In genomic region chr16:27289669-27290068, GRCh38 we compare ENCODE assay signal across 25 cellular contexts. TPM values are rescaled to one million over a fixed set of nuclear protein-coding genes. Genes with fewer than 3 reads are reported as not detected.
DNase-seq lines count a peak whose midpoint lies in the region; ATAC-seq and TF ChIP-seq lines count a peak whose summit lies in the region.
"Had no signal": no experiment of that assay in that cellular context is flagged by ENCODE, and none has a peak within 500 bp of the region (broad histone marks: within the 10 kb centered on the region; RNA-seq: fewer than 3 reads in every experiment).

No MANE protein-coding gene starts in this region.

- WGBS in tibial nerve, 2 donors = 80% methylated on average over 6 of the region's 6 CpGs

- CTCF ChIA-PET in activated CD8-positive, alpha-beta T cell treated with anti-CD3 and anti-CD28 coated beads for 36 hours (lab: Charles Lee) = interaction anchor here (0.9 to 1.9 kb wide), 3 partner anchors 20 to 55 kb away, joined by 3 to 4 read pairs (median 3); no protein-coding TSS in a partner anchor
- CTCF ChIA-PET in activated CD8-positive, alpha-beta T cell treated with anti-CD3 and anti-CD28 coated beads, Interleukin-2, amount 10 ng/mL, durations not matched to agents 7 days and 5 days (lab: Charles Lee) = interaction anchor here (1.6 kb wide), 1 partner anchor 9 kb away, joined by 4 read pairs; no protein-coding TSS in a partner anchor
- CTCF ChIA-PET in CD4-positive, alpha-beta T cell (lab: Charles Lee) = interaction anchor here (0.8 kb wide), 1 partner anchor 59 kb away, joined by 3 read pairs; no protein-coding TSS in a partner anchor

- no peak for DNase-seq in activated CD8-positive, alpha-beta T cell treated with anti-CD3 and anti-CD28 coated beads for 36 hours
- DNase-seq in activated CD8-positive, alpha-beta T cell treated with anti-CD3 and anti-CD28 coated beads, Interleukin-2, amount 10 ng/mL, durations not matched to agents 7 days and 5 days = no peak
- DNase-seq in CD4-positive, alpha-beta T cell = no peak
- no peak for DNase-seq in T-helper 2 cell treated with Interferon-gamma antibody and Interleukin-4, amounts not matched to agents 5 μg/mL and 100 μg/mL, for 36 hours (ENCODE audit: low spot score)
- DNase-seq in islet precursor cell (peak; percentile 7), inferior parietal cortex (ENCODE audit: extremely low spot score) (no peak), tibial nerve (ENCODE audit: low spot score in 2 of 2) (no peak)
- DNase-seq in central memory CD4-positive, alpha-beta T cell = no peak
- DNase-seq: BE2C; Calu3; colonic mucosa; esophagus squamous epithelium; HCEC 1CT; kidney; MG63; NCI-H1417; NCI-H2081 treated with DMSO at 0.1 percent for 48 hours; NCI-H446; psoas muscle; SHP77; stimulated activated naive CD4-positive, alpha-beta T cell treated with Interleukin-2 at 50 U/mL for 16 hours; SW 1271 had no signal

- H3K27ac Mint-ChIP-seq in activated CD8-positive, alpha-beta T cell treated with anti-CD3 and anti-CD28 coated beads for 36 hours = peak overlapping the region; percentile 17
- no peak overlapping the region for H3K27ac Mint-ChIP-seq in activated CD8-positive, alpha-beta T cell treated with anti-CD3 and anti-CD28 coated beads, Interleukin-2, amount 10 ng/mL, durations not matched to agents 7 days and 5 days
- peak overlapping the region; percentile 79 for H3K27ac Mint-ChIP-seq in CD4-positive, alpha-beta T cell
- H3K27ac Mint-ChIP-seq in T-helper 2 cell treated with Interferon-gamma antibody and Interleukin-4, amounts not matched to agents 5 μg/mL and 100 μg/mL, for 36 hours = peak overlapping the region; percentile 81
- H3K27ac Mint-ChIP-seq: IgD-negative memory B cell had no signal

- ATAC-seq in activated CD8-positive, alpha-beta T cell treated with anti-CD3 and anti-CD28 coated beads for 36 hours = no peak
- ATAC-seq in activated CD8-positive, alpha-beta T cell treated with anti-CD3 and anti-CD28 coated beads, Interleukin-2, amount 10 ng/mL, durations not matched to agents 7 days and 5 days = no peak
- ATAC-seq in CD4-positive, alpha-beta T cell (ENCODE audit: poor library complexity) = peak; percentile 54
- ATAC-seq: gastroesophageal sphincter, psoas muscle had no signal

- no peak for TF ChIP-seq POLR2A in tibial nerve (IDR thresholded peaks at IDR 0.05)

- H3K36me3 Mint-ChIP-seq in activated CD8-positive, alpha-beta T cell treated with anti-CD3 and anti-CD28 coated beads for 36 hours (ENCODE audit: low read depth) = peaks cover 5% of the 10 kb centered on the region
- H3K36me3 Mint-ChIP-seq in activated CD8-positive, alpha-beta T cell treated with anti-CD3 and anti-CD28 coated beads, Interleukin-2, amount 10 ng/mL, durations not matched to agents 7 days and 5 days (ENCODE audit: low read depth) = no peaks in the 10 kb centered on the region
- no peaks in the 10 kb centered on the region for H3K36me3 Mint-ChIP-seq in CD4-positive, alpha-beta T cell (ENCODE audit: low read depth)
- H3K36me3 Mint-ChIP-seq in T-helper 2 cell treated with Interferon-gamma antibody and Interleukin-4, amounts not matched to agents 5 μg/mL and 100 μg/mL, for 36 hours (ENCODE audit: low read depth) = peaks cover 50% of the 10 kb centered on the region
- H3K36me3 Mint-ChIP-seq: IgD-negative memory B cell had no signal

- no peak for TF ChIP-seq CTCF in activated CD8-positive, alpha-beta T cell treated with anti-CD3 and anti-CD28 coated beads for 36 hours (IDR thresholded peaks at IDR 0.05)
- no peak for TF ChIP-seq CTCF in CD4-positive, alpha-beta T cell (IDR thresholded peaks at IDR 0.05)
- TF ChIP-seq CTCF in tibial nerve (IDR thresholded peaks at IDR 0.05) = no peak

- H3K4me1 Mint-ChIP-seq in activated CD8-positive, alpha-beta T cell treated with anti-CD3 and anti-CD28 coated beads for 36 hours (ENCODE audit: low read depth) = peaks cover 42% of the 10 kb centered on the region
- H3K4me1 Mint-ChIP-seq in activated CD8-positive, alpha-beta T cell treated with anti-CD3 and anti-CD28 coated beads, Interleukin-2, amount 10 ng/mL, durations not matched to agents 7 days and 5 days (ENCODE audit: low read depth) = peaks cover 38% of the 10 kb centered on the region
- H3K4me1 Mint-ChIP-seq in CD4-positive, alpha-beta T cell (ENCODE audit: low read depth) = peaks cover 52% of the 10 kb centered on the region
- H3K4me1 Mint-ChIP-seq in T-helper 2 cell treated with Interferon-gamma antibody and Interleukin-4, amounts not matched to agents 5 μg/mL and 100 μg/mL, for 36 hours (ENCODE audit: low read depth) = peaks cover 69% of the 10 kb centered on the region

- no peaks in the 10 kb centered on the region for H3K36me3 ChIP-seq in tibial nerve
- H3K36me3 ChIP-seq: BE2C, breast epithelium, colonic mucosa, esophagus squamous epithelium, gastroesophageal sphincter, MG63 had no signal

- no peak overlapping the region for H3K27ac ChIP-seq in CD4-positive, alpha-beta T cell (ENCODE audit: low read depth, low read length)
- no peak overlapping the region for H3K27ac ChIP-seq in tibial nerve
- H3K27ac ChIP-seq: colonic mucosa, psoas muscle had no signal

- H3K27me3 ChIP-seq in CD4-positive, alpha-beta T cell (ENCODE audit: control insufficient read depth, insufficient read depth, low read length) = no peaks in the 10 kb centered on the region
- H3K27me3 ChIP-seq in tibial nerve = no peaks in the 10 kb centered on the region
- H3K27me3 ChIP-seq: BE2C, breast epithelium, colonic mucosa, esophagus squamous epithelium, gastroesophageal sphincter, MG63 had no signal

- no peak overlapping the region for H3K4me3 ChIP-seq in tibial nerve
- H3K4me3 ChIP-seq: breast epithelium, colonic mucosa, esophagus squamous epithelium, gastroesophageal sphincter, MG63, psoas muscle had no signal

- intact Hi-C loops in activated CD8-positive, alpha-beta T cell treated with anti-CD3 and anti-CD28 coated beads for 36 hours (cut with micrococcal nuclease) = no loop called here
- intact Hi-C loops in CD4-positive, alpha-beta T cell (cut with DNase I, micrococcal nuclease) = loop anchor here in 1 of 2 experiments (1.0 kb wide), 1 partner anchor 15 kb away; no protein-coding TSS in a partner anchor

- H3K4me3 Mint-ChIP-seq in activated CD8-positive, alpha-beta T cell treated with anti-CD3 and anti-CD28 coated beads for 36 hours = no peak overlapping the region
- H3K4me3 Mint-ChIP-seq in activated CD8-positive, alpha-beta T cell treated with anti-CD3 and anti-CD28 coated beads, Interleukin-2, amount 10 ng/mL, durations not matched to agents 7 days and 5 days = no peak overlapping the region
- H3K4me3 Mint-ChIP-seq in CD4-positive, alpha-beta T cell = peak overlapping the region; percentile 26
- peak overlapping the region; percentile 64 for H3K4me3 Mint-ChIP-seq in T-helper 2 cell treated with Interferon-gamma antibody and Interleukin-4, amounts not matched to agents 5 μg/mL and 100 μg/mL, for 36 hours
- H3K4me3 Mint-ChIP-seq: IgD-negative memory B cell had no signal

- H3K27me3 Mint-ChIP-seq in activated CD8-positive, alpha-beta T cell treated with anti-CD3 and anti-CD28 coated beads for 36 hours = no peaks in the 10 kb centered on the region
- no peaks in the 10 kb centered on the region for H3K27me3 Mint-ChIP-seq in activated CD8-positive, alpha-beta T cell treated with anti-CD3 and anti-CD28 coated beads, Interleukin-2, amount 10 ng/mL, durations not matched to agents 7 days and 5 days (ENCODE audit: low read depth)
- no peaks in the 10 kb centered on the region for H3K27me3 Mint-ChIP-seq in CD4-positive, alpha-beta T cell
- H3K27me3 Mint-ChIP-seq in T-helper 2 cell treated with Interferon-gamma antibody and Interleukin-4, amounts not matched to agents 5 μg/mL and 100 μg/mL, for 36 hours (ENCODE audit: low read depth) = no peaks in the 10 kb centered on the region
- H3K27me3 Mint-ChIP-seq: IgD-negative memory B cell had no signal

- no peaks in the 10 kb centered on the region for H3K9me3 ChIP-seq in CD4-positive, alpha-beta T cell (ENCODE audit: control insufficient read depth, low read length)
- H3K9me3 ChIP-seq in tibial nerve = no peaks in the 10 kb centered on the region
- H3K9me3 ChIP-seq: BE2C, breast epithelium, colonic mucosa, esophagus squamous epithelium, gastroesophageal sphincter, psoas muscle had no signal

- TF ChIP-seq EP300 in tibial nerve (IDR thresholded peaks at IDR 0.05) = no peak

- H3K4me1 ChIP-seq in tibial nerve = no peaks in the 10 kb centered on the region
- H3K4me1 ChIP-seq: BE2C, breast epithelium, colonic mucosa, psoas muscle had no signal

- POLR2A ChIA-PET in activated CD8-positive, alpha-beta T cell treated with anti-CD3 and anti-CD28 coated beads for 36 hours (lab: Charles Lee) = interaction anchor here (0.6 to 0.8 kb wide), 2 partner anchors 21 to 34 kb away, joined by 3 to 5 read pairs; no protein-coding TSS in a partner anchor
- POLR2A ChIA-PET in activated CD8-positive, alpha-beta T cell treated with anti-CD3 and anti-CD28 coated beads, Interleukin-2, amount 10 ng/mL, durations not matched to agents 7 days and 5 days (lab: Charles Lee) = no interaction called here
- POLR2A ChIA-PET in CD4-positive, alpha-beta T cell (lab: Charles Lee) = interaction anchor here (1.1 to 1.6 kb wide), 3 partner anchors 12 to 55 kb away, joined by 3 to 6 read pairs (median 4); partner anchors contain the start of gene NSMCE1

- H3K9me3 Mint-ChIP-seq in activated CD8-positive, alpha-beta T cell treated with anti-CD3 and anti-CD28 coated beads for 36 hours = peaks cover 7% of the 10 kb centered on the region
- no peaks in the 10 kb centered on the region for H3K9me3 Mint-ChIP-seq in activated CD8-positive, alpha-beta T cell treated with anti-CD3 and anti-CD28 coated beads, Interleukin-2, amount 10 ng/mL, durations not matched to agents 7 days and 5 days (ENCODE audit: insufficient read depth)
- H3K9me3 Mint-ChIP-seq in CD4-positive, alpha-beta T cell = no peaks in the 10 kb centered on the region
- peaks cover 7% of the 10 kb centered on the region for H3K9me3 Mint-ChIP-seq in T-helper 2 cell treated with Interferon-gamma antibody and Interleukin-4, amounts not matched to agents 5 μg/mL and 100 μg/mL, for 36 hours

RNA-seq across cellular contexts. Expression of gene NSMCE1, which starts 21.1 kb away (rescaled TPM):
- total RNA-seq in activated CD8-positive, alpha-beta T cell treated with anti-CD3 and anti-CD28 coated beads for 36 hours = 100 to 1,000 TPM; 150 to 156 TPM
- total RNA-seq in activated CD8-positive, alpha-beta T cell treated with anti-CD3 and anti-CD28 coated beads, Interleukin-2, amount 10 ng/mL, durations not matched to agents 7 days and 5 days = 10 to 100 TPM; 87.3 to 94.9 TPM
- 10 to 100 TPM; 31.9 to 33.9 TPM for total RNA-seq in CD4-positive, alpha-beta T cell
- total RNA-seq in tibial nerve = 10 to 100 TPM; 27.7 to 41.4 (median 31.5) TPM

RNA-seq across cellular contexts. Expression of gene IL4R, which starts 24.1 kb away (rescaled TPM):
- total RNA-seq in activated CD8-positive, alpha-beta T cell treated with anti-CD3 and anti-CD28 coated beads for 36 hours = 100 to 1,000 TPM; 236 to 245 TPM
- total RNA-seq in activated CD8-positive, alpha-beta T cell treated with anti-CD3 and anti-CD28 coated beads, Interleukin-2, amount 10 ng/mL, durations not matched to agents 7 days and 5 days = 100 to 1,000 TPM; 231 to 237 TPM
- 100 to 1,000 TPM; 145 to 147 TPM for total RNA-seq in CD4-positive, alpha-beta T cell
- 10 to 100 TPM; 19.2 to 43.3 (median 39.3) TPM for total RNA-seq in tibial nerve

Comparison
In these comparisons a context has a peak if more than half of its experiments do, and no peak if none do; other contexts are left out.
1. H3K4me3 Mint-ChIP-seq: peak in CD4-positive, alpha-beta T cell (single experiment) and T-helper 2 cell treated with Interferon-gamma antibody and Interleukin-4, amounts not matched to agents 5 μg/mL and 100 μg/mL, for 36 hours (single experiment); none in activated CD8-positive, alpha-beta T cell treated with anti-CD3 and anti-CD28 coated beads for 36 hours (single experiment) and activated CD8-positive, alpha-beta T cell treated with anti-CD3 and anti-CD28 coated beads, Interleukin-2, amount 10 ng/mL, durations not matched to agents 7 days and 5 days (single experiment).